In the genomic region with DNA sequence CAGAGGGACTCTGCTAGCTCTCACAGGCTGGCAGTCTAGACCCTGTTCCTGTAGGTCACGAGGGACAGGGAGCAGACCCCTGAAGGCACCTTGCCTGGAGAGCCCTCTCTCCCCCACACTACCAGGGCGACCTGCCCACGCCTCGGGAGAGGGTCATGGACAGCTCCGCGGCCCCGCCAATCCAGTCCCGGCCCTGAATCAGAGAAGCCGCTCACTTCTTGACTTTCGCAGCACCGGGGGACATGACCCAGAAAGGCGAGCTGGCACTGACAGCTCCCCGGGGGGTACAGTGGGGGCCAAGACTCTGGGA, we compare ENCODE assay signal across 1 cellular context.
A peak's percentile ranks its signal among the peaks of the same experiment; 100 is the strongest.
TF ChIP-seq lines count a peak whose summit lies in the region.

No MANE protein-coding gene starts in this region.

TF ChIP-seq in HepG2, 621 proteins besides CTCF, POLR2A, EP300 and RAD21 (continued from another document and continues in another):
- TF ChIP-seq SRSF4 (IDR thresholded peaks at IDR 0.05; ENCODE audit: low read depth, low read length, poor library complexity, severe bottlenecking) (no peak), ARNT (IDR thresholded peaks at IDR 0.05) (no peak), ZZZ3 (CRISPR knock-in tag; IDR thresholded peaks at IDR 0.05; ENCODE audit: borderline replicate concordance) (no peak), ZNF451 (CRISPR knock-in tag; IDR thresholded peaks at IDR 0.05) (peak; percentile 23; the same call in 1 of the 2 replicates), JARID2 (CRISPR knock-in tag; IDR thresholded peaks at IDR 0.05; ENCODE audit: insufficient replicate concordance) (no peak), ZNF652 (CRISPR knock-in tag; IDR thresholded peaks at IDR 0.05; ENCODE audit: borderline replicate concordance, low read depth) (no peak), NFE2 (CRISPR knock-in tag; IDR thresholded peaks at IDR 0.05) (no peak), ARNTL (CRISPR knock-in tag; IDR thresholded peaks at IDR 0.05) (no peak), ZNF253 (CRISPR knock-in tag; IDR thresholded peaks at IDR 0.05; ENCODE audit: borderline replicate concordance) (peak; percentile 34; the same call in 1 of the 2 replicates), TCF12 (IDR thresholded peaks at IDR 0.05) (no peak), TCF12 (CRISPR knock-in tag; IDR thresholded peaks at IDR 0.05) (0 out of 2 replicates have a peak, but pooled peaks have one; percentile 18), CEBPG (CRISPR knock-in tag; IDR thresholded peaks at IDR 0.05) (no peak), ZNF768 (CRISPR knock-in tag; IDR thresholded peaks at IDR 0.05) (peak; percentile 12; the same call in 1 of the 2 replicates), HMG20B (CRISPR knock-in tag; conservative IDR thresholded peaks at IDR 0.05) (no peak), ZFP36L2 (CRISPR knock-in tag; IDR thresholded peaks at IDR 0.05) (no peak), FOXK1 (CRISPR knock-in tag; IDR thresholded peaks at IDR 0.05; ENCODE audit: borderline replicate concordance, low read depth) (no peak), ZNF510 (CRISPR knock-in tag; IDR thresholded peaks at IDR 0.05; ENCODE audit: low read depth) (0 out of 2 replicates have a peak, but pooled peaks have one; percentile 59), CEBPB (IDR thresholded peaks at IDR 0.05; ENCODE audit: borderline replicate concordance, low read depth, low read length) (no peak), POLR2AphosphoS5 (IDR thresholded peaks at IDR 0.05; ENCODE audit: low read depth, low read length) (no peak), ZBTB7A (CRISPR knock-in tag; IDR thresholded peaks at IDR 0.05) (0 out of 2 replicates have a peak, but pooled peaks have one; percentile 13), AHR (CRISPR knock-in tag; IDR thresholded peaks at IDR 0.05) (0 out of 2 replicates have a peak, but pooled peaks have one; percentile 16), PAWR (CRISPR knock-in tag; IDR thresholded peaks at IDR 0.05; ENCODE audit: borderline replicate concordance) (0 out of 2 replicates have a peak, but pooled peaks have one; percentile 7), ZNF891 (CRISPR knock-in tag; IDR thresholded peaks at IDR 0.05) (0 out of 2 replicates have a peak, but pooled peaks have one; percentile 81)
- TF ChIP-seq, protein P1, sequence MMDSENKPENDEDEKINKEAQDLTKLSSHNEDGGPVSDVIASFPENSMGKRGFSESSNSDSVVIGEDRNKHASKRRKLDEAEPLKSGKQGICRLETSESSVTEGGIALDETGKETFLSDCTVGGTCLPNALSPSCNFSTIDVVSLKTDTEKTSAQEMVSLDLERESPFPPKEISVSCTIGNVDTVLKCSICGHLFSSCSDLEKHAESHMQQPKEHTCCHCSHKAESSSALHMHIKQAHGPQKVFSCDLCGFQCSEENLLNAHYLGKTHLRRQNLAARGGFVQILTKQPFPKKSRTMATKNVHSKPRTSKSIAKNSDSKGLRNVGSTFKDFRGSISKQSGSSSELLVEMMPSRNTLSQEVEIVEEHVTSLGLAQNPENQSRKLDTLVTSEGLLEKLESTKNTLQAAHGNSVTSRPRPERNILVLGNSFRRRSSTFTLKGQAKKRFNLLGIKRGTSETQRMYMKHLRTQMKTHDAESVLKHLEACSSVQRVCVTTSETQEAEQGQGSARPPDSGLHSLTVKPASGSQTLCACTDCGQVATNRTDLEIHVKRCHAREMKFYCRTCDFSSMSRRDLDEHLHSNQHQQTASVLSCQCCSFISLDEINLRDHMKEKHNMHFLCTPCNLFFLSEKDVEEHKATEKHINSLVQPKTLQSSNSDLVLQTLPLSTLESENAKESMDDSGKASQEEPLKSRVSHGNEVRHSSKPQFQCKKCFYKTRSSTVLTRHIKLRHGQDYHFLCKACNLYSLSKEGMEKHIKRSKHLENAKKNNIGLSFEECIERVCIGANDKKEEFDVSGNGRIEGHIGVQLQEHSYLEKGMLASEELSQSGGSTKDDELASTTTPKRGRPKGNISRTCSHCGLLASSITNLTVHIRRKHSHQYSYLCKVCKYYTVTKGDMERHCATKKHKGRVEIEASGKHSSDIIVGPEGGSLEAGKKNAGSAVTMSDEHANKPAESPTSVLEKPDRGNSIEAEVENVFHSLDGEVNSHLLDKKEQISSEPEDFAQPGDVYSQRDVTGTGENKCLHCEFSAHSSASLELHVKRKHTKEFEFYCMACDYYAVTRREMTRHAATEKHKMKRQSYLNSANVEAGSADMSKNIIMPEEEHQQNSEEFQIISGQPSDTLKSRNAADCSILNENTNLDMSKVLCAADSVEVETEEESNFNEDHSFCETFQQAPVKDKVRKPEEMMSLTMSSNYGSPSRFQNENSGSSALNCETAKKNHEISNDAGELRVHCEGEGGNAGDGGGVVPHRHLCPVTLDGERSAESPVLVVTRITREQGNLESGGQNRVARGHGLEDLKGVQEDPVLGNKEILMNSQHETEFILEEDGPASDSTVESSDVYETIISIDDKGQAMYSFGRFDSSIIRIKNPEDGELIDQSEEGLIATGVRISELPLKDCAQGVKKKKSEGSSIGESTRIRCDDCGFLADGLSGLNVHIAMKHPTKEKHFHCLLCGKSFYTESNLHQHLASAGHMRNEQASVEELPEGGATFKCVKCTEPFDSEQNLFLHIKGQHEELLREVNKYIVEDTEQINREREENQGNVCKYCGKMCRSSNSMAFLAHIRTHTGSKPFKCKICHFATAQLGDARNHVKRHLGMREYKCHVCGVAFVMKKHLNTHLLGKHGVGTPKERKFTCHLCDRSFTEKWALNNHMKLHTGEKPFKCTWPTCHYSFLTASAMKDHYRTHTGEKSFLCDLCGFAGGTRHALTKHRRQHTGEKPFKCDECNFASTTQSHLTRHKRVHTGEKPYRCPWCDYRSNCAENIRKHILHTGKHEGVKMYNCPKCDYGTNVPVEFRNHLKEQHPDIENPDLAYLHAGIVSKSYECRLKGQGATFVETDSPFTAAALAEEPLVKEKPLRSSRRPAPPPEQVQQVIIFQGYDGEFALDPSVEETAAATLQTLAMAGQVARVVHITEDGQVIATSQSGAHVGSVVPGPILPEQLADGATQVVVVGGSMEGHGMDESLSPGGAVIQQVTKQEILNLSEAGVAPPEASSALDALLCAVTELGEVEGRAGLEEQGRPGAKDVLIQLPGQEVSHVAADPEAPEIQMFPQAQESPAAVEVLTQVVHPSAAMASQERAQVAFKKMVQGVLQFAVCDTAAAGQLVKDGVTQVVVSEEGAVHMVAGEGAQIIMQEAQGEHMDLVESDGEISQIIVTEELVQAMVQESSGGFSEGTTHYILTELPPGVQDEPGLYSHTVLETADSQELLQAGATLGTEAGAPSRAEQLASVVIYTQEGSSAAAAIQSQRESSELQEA (CRISPR knock-in tag; IDR thresholded peaks at IDR 0.05; ENCODE audit: not compliant biosample characterization): peak; percentile 74
- TF ChIP-seq, protein P2, sequence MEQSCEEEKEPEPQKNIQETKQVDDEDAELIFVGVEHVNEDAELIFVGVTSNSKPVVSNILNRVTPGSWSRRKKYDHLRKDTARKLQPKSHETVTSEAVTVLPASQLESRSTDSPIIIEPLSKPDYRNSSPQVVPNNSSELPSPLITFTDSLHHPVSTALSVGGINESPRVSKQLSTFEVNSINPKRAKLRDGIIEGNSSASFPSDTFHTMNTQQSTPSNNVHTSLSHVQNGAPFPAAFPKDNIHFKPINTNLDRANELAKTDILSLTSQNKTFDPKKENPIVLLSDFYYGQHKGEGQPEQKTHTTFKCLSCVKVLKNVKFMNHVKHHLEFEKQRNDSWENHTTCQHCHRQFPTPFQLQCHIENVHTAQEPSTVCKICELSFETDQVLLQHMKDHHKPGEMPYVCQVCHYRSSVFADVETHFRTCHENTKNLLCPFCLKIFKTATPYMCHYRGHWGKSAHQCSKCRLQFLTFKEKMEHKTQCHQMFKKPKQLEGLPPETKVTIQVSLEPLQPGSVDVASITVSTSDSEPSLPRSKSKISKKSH (CRISPR knock-in tag; IDR thresholded peaks at IDR 0.05; ENCODE audit: borderline replicate concordance): peak; percentile 87; the same call in 1 of the 2 replicates
- TF ChIP-seq, protein P3, sequence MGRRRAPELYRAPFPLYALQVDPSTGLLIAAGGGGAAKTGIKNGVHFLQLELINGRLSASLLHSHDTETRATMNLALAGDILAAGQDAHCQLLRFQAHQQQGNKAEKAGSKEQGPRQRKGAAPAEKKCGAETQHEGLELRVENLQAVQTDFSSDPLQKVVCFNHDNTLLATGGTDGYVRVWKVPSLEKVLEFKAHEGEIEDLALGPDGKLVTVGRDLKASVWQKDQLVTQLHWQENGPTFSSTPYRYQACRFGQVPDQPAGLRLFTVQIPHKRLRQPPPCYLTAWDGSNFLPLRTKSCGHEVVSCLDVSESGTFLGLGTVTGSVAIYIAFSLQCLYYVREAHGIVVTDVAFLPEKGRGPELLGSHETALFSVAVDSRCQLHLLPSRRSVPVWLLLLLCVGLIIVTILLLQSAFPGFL (CRISPR knock-in tag; IDR thresholded peaks at IDR 0.05): no peak
- TF ChIP-seq, protein P4, sequence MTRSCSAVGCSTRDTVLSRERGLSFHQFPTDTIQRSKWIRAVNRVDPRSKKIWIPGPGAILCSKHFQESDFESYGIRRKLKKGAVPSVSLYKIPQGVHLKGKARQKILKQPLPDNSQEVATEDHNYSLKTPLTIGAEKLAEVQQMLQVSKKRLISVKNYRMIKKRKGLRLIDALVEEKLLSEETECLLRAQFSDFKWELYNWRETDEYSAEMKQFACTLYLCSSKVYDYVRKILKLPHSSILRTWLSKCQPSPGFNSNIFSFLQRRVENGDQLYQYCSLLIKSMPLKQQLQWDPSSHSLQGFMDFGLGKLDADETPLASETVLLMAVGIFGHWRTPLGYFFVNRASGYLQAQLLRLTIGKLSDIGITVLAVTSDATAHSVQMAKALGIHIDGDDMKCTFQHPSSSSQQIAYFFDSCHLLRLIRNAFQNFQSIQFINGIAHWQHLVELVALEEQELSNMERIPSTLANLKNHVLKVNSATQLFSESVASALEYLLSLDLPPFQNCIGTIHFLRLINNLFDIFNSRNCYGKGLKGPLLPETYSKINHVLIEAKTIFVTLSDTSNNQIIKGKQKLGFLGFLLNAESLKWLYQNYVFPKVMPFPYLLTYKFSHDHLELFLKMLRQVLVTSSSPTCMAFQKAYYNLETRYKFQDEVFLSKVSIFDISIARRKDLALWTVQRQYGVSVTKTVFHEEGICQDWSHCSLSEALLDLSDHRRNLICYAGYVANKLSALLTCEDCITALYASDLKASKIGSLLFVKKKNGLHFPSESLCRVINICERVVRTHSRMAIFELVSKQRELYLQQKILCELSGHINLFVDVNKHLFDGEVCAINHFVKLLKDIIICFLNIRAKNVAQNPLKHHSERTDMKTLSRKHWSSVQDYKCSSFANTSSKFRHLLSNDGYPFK (CRISPR knock-in tag; IDR thresholded peaks at IDR 0.05; ENCODE audit: borderline replicate concordance): 0 out of 2 replicates have a peak, but pooled peaks have one; percentile 66
- TF ChIP-seq, protein P5, sequence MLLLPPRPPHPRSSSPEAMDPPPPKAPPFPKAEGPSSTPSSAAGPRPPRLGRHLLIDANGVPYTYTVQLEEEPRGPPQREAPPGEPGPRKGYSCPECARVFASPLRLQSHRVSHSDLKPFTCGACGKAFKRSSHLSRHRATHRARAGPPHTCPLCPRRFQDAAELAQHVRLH (CRISPR knock-in tag; IDR thresholded peaks at IDR 0.05; ENCODE audit: borderline replicate concordance, low read depth): no peak
- TF ChIP-seq, protein P6, sequence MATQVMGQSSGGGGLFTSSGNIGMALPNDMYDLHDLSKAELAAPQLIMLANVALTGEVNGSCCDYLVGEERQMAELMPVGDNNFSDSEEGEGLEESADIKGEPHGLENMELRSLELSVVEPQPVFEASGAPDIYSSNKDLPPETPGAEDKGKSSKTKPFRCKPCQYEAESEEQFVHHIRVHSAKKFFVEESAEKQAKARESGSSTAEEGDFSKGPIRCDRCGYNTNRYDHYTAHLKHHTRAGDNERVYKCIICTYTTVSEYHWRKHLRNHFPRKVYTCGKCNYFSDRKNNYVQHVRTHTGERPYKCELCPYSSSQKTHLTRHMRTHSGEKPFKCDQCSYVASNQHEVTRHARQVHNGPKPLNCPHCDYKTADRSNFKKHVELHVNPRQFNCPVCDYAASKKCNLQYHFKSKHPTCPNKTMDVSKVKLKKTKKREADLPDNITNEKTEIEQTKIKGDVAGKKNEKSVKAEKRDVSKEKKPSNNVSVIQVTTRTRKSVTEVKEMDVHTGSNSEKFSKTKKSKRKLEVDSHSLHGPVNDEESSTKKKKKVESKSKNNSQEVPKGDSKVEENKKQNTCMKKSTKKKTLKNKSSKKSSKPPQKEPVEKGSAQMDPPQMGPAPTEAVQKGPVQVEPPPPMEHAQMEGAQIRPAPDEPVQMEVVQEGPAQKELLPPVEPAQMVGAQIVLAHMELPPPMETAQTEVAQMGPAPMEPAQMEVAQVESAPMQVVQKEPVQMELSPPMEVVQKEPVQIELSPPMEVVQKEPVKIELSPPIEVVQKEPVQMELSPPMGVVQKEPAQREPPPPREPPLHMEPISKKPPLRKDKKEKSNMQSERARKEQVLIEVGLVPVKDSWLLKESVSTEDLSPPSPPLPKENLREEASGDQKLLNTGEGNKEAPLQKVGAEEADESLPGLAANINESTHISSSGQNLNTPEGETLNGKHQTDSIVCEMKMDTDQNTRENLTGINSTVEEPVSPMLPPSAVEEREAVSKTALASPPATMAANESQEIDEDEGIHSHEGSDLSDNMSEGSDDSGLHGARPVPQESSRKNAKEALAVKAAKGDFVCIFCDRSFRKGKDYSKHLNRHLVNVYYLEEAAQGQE (IDR thresholded peaks at IDR 0.05; ENCODE audit: borderline replicate concordance in 1 of 2, low read depth in 1 of 2, low read length in 2 of 2): peak in 1 of 2 experiments; percentile 37; a peak in 1 of 4 replicates
- TF ChIP-seq, protein P7, sequence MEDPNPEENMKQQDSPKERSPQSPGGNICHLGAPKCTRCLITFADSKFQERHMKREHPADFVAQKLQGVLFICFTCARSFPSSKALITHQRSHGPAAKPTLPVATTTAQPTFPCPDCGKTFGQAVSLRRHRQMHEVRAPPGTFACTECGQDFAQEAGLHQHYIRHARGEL (CRISPR knock-in tag; IDR thresholded peaks at IDR 0.05): peak; percentile 74; the same call in 1 of the 2 replicates
- TF ChIP-seq, protein P8, sequence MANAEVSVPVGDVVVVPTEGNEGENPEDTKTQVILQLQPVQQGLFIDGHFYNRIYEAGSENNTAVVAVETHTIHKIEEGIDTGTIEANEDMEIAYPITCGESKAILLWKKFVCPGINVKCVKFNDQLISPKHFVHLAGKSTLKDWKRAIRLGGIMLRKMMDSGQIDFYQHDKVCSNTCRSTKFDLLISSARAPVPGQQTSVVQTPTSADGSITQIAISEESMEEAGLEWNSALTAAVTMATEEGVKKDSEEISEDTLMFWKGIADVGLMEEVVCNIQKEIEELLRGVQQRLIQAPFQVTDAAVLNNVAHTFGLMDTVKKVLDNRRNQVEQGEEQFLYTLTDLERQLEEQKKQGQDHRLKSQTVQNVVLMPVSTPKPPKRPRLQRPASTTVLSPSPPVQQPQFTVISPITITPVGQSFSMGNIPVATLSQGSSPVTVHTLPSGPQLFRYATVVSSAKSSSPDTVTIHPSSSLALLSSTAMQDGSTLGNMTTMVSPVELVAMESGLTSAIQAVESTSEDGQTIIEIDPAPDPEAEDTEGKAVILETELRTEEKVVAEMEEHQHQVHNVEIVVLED (CRISPR knock-in tag; IDR thresholded peaks at IDR 0.05; ENCODE audit: borderline replicate concordance): no peak
- TF ChIP-seq, protein P9, sequence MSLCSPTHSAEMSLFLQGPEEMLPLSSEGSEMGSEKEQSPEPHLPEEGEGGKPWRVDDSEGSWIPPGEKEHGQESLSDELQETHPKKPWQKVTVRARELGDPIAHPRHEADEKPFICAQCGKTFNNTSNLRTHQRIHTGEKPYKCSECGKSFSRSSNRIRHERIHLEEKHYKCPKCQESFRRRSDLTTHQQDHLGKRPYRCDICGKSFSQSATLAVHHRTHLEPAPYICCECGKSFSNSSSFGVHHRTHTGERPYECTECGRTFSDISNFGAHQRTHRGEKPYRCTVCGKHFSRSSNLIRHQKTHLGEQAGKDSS (CRISPR knock-in tag; IDR thresholded peaks at IDR 0.05; ENCODE audit: borderline replicate concordance, low read depth): no peak
